In genomic region chr20:57439993-57440392, GRCh38 we compare ENCODE assay signal across 12 cellular contexts. TPM values are rescaled to one million over a fixed set of nuclear protein-coding genes. Genes with fewer than 3 reads are reported as not detected.
DNase-seq lines count a peak whose midpoint lies in the region; ATAC-seq and TF ChIP-seq lines count a peak whose summit lies in the region.
"Had no signal": no experiment of that assay in that cellular context is flagged by ENCODE, and none has a peak within 500 bp of the region (broad histone marks: within the 10 kb centered on the region; RNA-seq: fewer than 3 reads in every experiment).

No MANE protein-coding gene starts in this region.

- H3K4me1 Mint-ChIP-seq in central memory CD8-positive, alpha-beta T cell, result peaks cover 14% of the 10 kb centered on the region

- H3K27me3 ChIP-seq in Peyer's patch (no peaks in the 10 kb centered on the region), muscle layer of colon (ENCODE audit: control insufficient read depth in 1 of 2, insufficient read depth in 2 of 2, low read length in 2 of 2) (no peaks in the 10 kb centered on the region)

- H3K4me1 ChIP-seq in Peyer's patch (peaks cover 0 to 20% (median 2%) of the 10 kb centered on the region in 4 donors), muscle layer of colon (ENCODE audit: insufficient read depth, low read length) (peaks cover 74% of the 10 kb centered on the region)

- H3K9me3 ChIP-seq in Peyer's patch (no peaks in the 10 kb centered on the region), muscle layer of colon (ENCODE audit: low read length) (no peaks in the 10 kb centered on the region)

- H3K4me3 ChIP-seq in Peyer's patch (no peak overlapping the region), muscle layer of colon (ENCODE audit: low read depth in 1 of 2, low read length in 2 of 2) (no peak overlapping the region)

- no peak for TF ChIP-seq CTCF in Peyer's patch (IDR thresholded peaks at IDR 0.05)

- H3K27ac ChIP-seq in Peyer's patch (peak overlapping the region in 3 of 4 donors; percentile 10 to 84 (median 47)), muscle layer of colon (ENCODE audit: low read depth, low read length) (peak overlapping the region; percentile 96), temporal lobe (ENCODE audit: low read depth, low read length) (peak overlapping the region; percentile 92)
- H3K27ac ChIP-seq: foreskin keratinocyte had no signal

- H3K27ac Mint-ChIP-seq in central memory CD8-positive, alpha-beta T cell (ENCODE audit: low read depth), result peak overlapping the region; percentile 4
- H3K27ac Mint-ChIP-seq: CD8-positive, alpha-beta T cell had no signal

- TF ChIP-seq POLR2A in Peyer's patch (IDR thresholded peaks at IDR 0.05), result no peak

- H3K9ac ChIP-seq in muscle layer of colon (ENCODE audit: low read length), result no peak overlapping the region

- no peak overlapping the region for H3K4me3 Mint-ChIP-seq in central memory CD8-positive, alpha-beta T cell
- H3K4me3 Mint-ChIP-seq: CD8-positive, alpha-beta T cell had no signal

- no peak for ATAC-seq in central memory CD8-positive, alpha-beta T cell (replicated peaks; ENCODE audit: extremely low read depth, poor library complexity, severe bottlenecking)
- ATAC-seq in GM21723 (IDR thresholded peaks at IDR 0.05; ENCODE audit: unreplicated experiment), result no peak
- ATAC-seq: CD8-positive, alpha-beta T cell; foreskin keratinocyte had no signal

- DNase-seq in Peyer's patch (no peak), NCI-H1105 treated with DMSO at 0.1 percent for 48 hours (lab: John Stamatoyannopoulos, UW) (no peak), retina (no peak)
- DNase-seq in central memory CD8-positive, alpha-beta T cell (ENCODE audit: low spot score in 2 of 2), result no peak
- DNase-seq: activated CD4-positive, alpha-beta T cell treated with anti-CD3 and anti-CD28 coated beads for 48 hours; activated naive CD4-positive, alpha-beta T cell treated with Interleukin-2 at 50 U/mL for 16 hours; CD8-positive, alpha-beta T cell; foreskin keratinocyte; stimulated activated CD8-positive, alpha-beta memory T cell treated with anti-CD3 and anti-CD28 coated beads, Interleukin-4, amount 100 ng/mL, for 48 hours had no signal

- no peaks in the 10 kb centered on the region for H3K9me3 Mint-ChIP-seq in central memory CD8-positive, alpha-beta T cell
- H3K9me3 Mint-ChIP-seq: CD8-positive, alpha-beta T cell had no signal

- H3K36me3 Mint-ChIP-seq in central memory CD8-positive, alpha-beta T cell (ENCODE audit: insufficient read depth), result no peaks in the 10 kb centered on the region
- H3K36me3 Mint-ChIP-seq: CD8-positive, alpha-beta T cell had no signal

- no peaks in the 10 kb centered on the region for H3K27me3 Mint-ChIP-seq in central memory CD8-positive, alpha-beta T cell

- H3K36me3 ChIP-seq in Peyer's patch (no peaks in the 10 kb centered on the region), muscle layer of colon (ENCODE audit: insufficient read depth, low read length) (no peaks in the 10 kb centered on the region)

RNA-seq across cellular contexts. Expression of gene RBM38, which starts 48.8 kb away (rescaled TPM):
- total RNA-seq in Peyer's patch (10 to 100 TPM in 3 of 4 donors, 1 to 10 TPM in 1; 9.6 to 15.5 (median 12.8) TPM), temporal lobe (6.6 TPM)
